ENCODE assay signal across 11 cellular contexts in the genomic region with DNA sequence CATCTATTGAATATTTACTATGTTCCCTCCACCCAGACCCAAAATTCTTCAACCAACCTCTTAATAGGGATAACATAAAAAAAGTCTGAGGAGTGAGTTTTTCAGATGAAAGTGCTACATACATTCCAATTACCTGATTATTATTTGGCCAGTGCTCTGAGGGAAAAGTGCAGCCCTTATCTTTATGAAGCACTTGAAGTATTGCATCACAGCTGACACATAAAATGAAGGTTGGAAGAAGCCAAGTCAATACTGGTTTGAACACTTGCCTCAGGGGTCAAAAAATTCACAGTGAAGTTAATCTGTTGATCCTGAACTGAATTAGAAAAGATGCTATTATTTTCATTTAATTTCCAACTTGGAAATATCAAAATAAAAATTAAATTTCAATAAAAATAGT.
DNase-seq lines count a peak whose midpoint lies in the region; ATAC-seq and TF ChIP-seq lines count a peak whose summit lies in the region.
"Had no signal": no experiment of that assay in that cellular context is flagged by ENCODE, and none has a peak within 500 bp of the region (broad histone marks: within the 10 kb centered on the region; RNA-seq: fewer than 3 reads in every experiment).

No MANE protein-coding gene starts in this region.

- H3K9me2 ChIP-seq in GM23248 (ENCODE audit: insufficient read depth), result no peaks in the 10 kb centered on the region

- CTCF ChIA-PET in CD4-positive, alpha-beta memory T cell (lab: Charles Lee; ENCODE audit: partially characterized antibody), result interaction anchor here (1.1 to 1.7 kb wide), 3 partner anchors 39 to 219 kb away, joined by 3 to 5 read pairs (median 5); no protein-coding TSS in a partner anchor
- CTCF ChIA-PET in activated CD4-positive, alpha-beta memory T cell treated with anti-CD3 and anti-CD28 coated beads for 36 hours (lab: Charles Lee), result interaction anchor here (1.1 kb wide), 1 partner anchor 12 kb away, joined by 4 read pairs; no protein-coding TSS in a partner anchor

- no peaks in the 10 kb centered on the region for H3F3A ChIP-seq in GM23248 (ENCODE audit: insufficient read depth)

- H3K9me3 ChIP-seq in CD4-positive, alpha-beta memory T cell (ENCODE audit: control insufficient read depth in 1 of 2, low read length in 2 of 2), result no peaks in the 10 kb centered on the region
- no peaks in the 10 kb centered on the region for H3K9me3 ChIP-seq in GM23248 (ENCODE audit: low read depth)

- H3K4me3 Mint-ChIP-seq in CD4-positive, alpha-beta memory T cell, result peak overlapping the region; percentile 23 to 90 (median 72)
- peak overlapping the region; percentile 44 for H3K4me3 Mint-ChIP-seq in activated CD4-positive, alpha-beta memory T cell treated with anti-CD3 and anti-CD28 coated beads for 36 hours
- H3K4me3 Mint-ChIP-seq: brain had no signal

- POLR2A ChIA-PET in CD4-positive, alpha-beta memory T cell (lab: Charles Lee; ENCODE audit: partially characterized antibody), result interaction anchor here (2.2 to 2.3 kb wide), 2 partner anchors 32 to 219 kb away, joined by 6 to 9 read pairs; no protein-coding TSS in a partner anchor
- POLR2A ChIA-PET in activated CD4-positive, alpha-beta memory T cell treated with anti-CD3 and anti-CD28 coated beads for 36 hours (lab: Charles Lee), result interaction anchor here (1.4 kb wide), 1 partner anchor 219 kb away, joined by 4 read pairs; no protein-coding TSS in a partner anchor

- TF ChIP-seq CTCF in fibroblast of villous mesenchyme (IDR thresholded peaks at IDR 0.05; ENCODE audit: insufficient read depth, low read depth, low read length), result no peak

- intact Hi-C loops in CD4-positive, alpha-beta memory T cell (cut with micrococcal nuclease), result no loop called here
- intact Hi-C loops in activated CD4-positive, alpha-beta memory T cell treated with anti-CD3 and anti-CD28 coated beads for 36 hours (cut with micrococcal nuclease), result loop anchor here (2.0 kb wide), 1 partner anchor 16 kb away; no protein-coding TSS in a partner anchor

- peaks cover 96% of the 10 kb centered on the region for H3K4me1 ChIP-seq in CD4-positive, alpha-beta memory T cell (ENCODE audit: insufficient read depth, low read length)
- H3K4me1 ChIP-seq in GM23248 (ENCODE audit: insufficient read depth), result peaks cover 29% of the 10 kb centered on the region

- peak overlapping the region; percentile 34 for H3K27ac ChIP-seq in CD4-positive, alpha-beta memory T cell (ENCODE audit: low read depth, low read length)
- H3K27ac ChIP-seq in GM23248, result no peak overlapping the region

- peak overlapping the region; percentile 29 for H3K4me2 ChIP-seq in GM23248 (ENCODE audit: unreplicated experiment)

- H2AFZ ChIP-seq in GM23248, result no peak overlapping the region

- ATAC-seq in HG03354 (IDR thresholded peaks at IDR 0.05; ENCODE audit: poor library complexity, severe bottlenecking, unreplicated experiment) (no peak), HG03469 (IDR thresholded peaks at IDR 0.05; ENCODE audit: unreplicated experiment) (no peak)

- no peaks in the 10 kb centered on the region for H3K9me3 Mint-ChIP-seq in CD4-positive, alpha-beta memory T cell
- no peaks in the 10 kb centered on the region for H3K9me3 Mint-ChIP-seq in activated CD4-positive, alpha-beta memory T cell treated with anti-CD3 and anti-CD28 coated beads for 36 hours
- H3K9me3 Mint-ChIP-seq: brain had no signal

- DNase-seq in CD4-positive, alpha-beta memory T cell, result no peak
- DNase-seq in GM23248 (peak; percentile 50), fibroblast of villous mesenchyme (ENCODE audit: low read depth) (peak; percentile 49), GM19238 (ENCODE audit: insufficient read length, low spot score) (no peak)
- no peak for DNase-seq in activated CD4-positive, alpha-beta memory T cell treated with anti-CD3 and anti-CD28 coated beads for 36 hours
- DNase-seq in effector CD8-positive, alpha-beta T cell (lab: John Stamatoyannopoulos, UW), result no peak
- DNase-seq: NCI-H774; stimulated activated CD4-positive, alpha-beta T cell treated with anti-CD3 and anti-CD28 coated beads, Interleukin-15, amount 100 ng/mL, for 24 hours had no signal

- H3K27ac Mint-ChIP-seq in CD4-positive, alpha-beta memory T cell, result peak overlapping the region; percentile 30 to 96 (median 79)
- H3K27ac Mint-ChIP-seq in activated CD4-positive, alpha-beta memory T cell treated with anti-CD3 and anti-CD28 coated beads for 36 hours, result peak overlapping the region; percentile 64

- H3K36me3 Mint-ChIP-seq in CD4-positive, alpha-beta memory T cell, result peaks cover 13 to 17% of the 10 kb centered on the region in 2 donors
- H3K36me3 Mint-ChIP-seq in activated CD4-positive, alpha-beta memory T cell treated with anti-CD3 and anti-CD28 coated beads for 36 hours, result peaks cover 1% of the 10 kb centered on the region
- H3K36me3 Mint-ChIP-seq: brain had no signal

- peaks cover 73 to 100% (median 87%) of the 10 kb centered on the region in 4 donors for H3K4me1 Mint-ChIP-seq in CD4-positive, alpha-beta memory T cell
- H3K4me1 Mint-ChIP-seq in activated CD4-positive, alpha-beta memory T cell treated with anti-CD3 and anti-CD28 coated beads for 36 hours (ENCODE audit: low read depth), result peaks cover 86% of the 10 kb centered on the region

- in situ Hi-C loops in GM23248 (cut with MboI), result no loop called here

- H3K36me3 ChIP-seq in CD4-positive, alpha-beta memory T cell (ENCODE audit: insufficient read depth, low read length), result peaks cover under 1% of the 10 kb centered on the region
- H3K36me3 ChIP-seq in GM23248 (ENCODE audit: low read depth), result no peaks in the 10 kb centered on the region

- no peak overlapping the region for H3K4me3 ChIP-seq in CD4-positive, alpha-beta memory T cell (ENCODE audit: low read length in 2 of 2)
- H3K4me3 ChIP-seq in GM23248 (no peak overlapping the region), fibroblast of villous mesenchyme (ENCODE audit: low read depth, low read length) (no peak overlapping the region)

- no peaks in the 10 kb centered on the region for H4K20me1 ChIP-seq in GM23248 (ENCODE audit: insufficient read depth)

- H3K27me3 Mint-ChIP-seq in CD4-positive, alpha-beta memory T cell, result no peaks in the 10 kb centered on the region
- H3K27me3 Mint-ChIP-seq in activated CD4-positive, alpha-beta memory T cell treated with anti-CD3 and anti-CD28 coated beads for 36 hours, result no peaks in the 10 kb centered on the region
- H3K27me3 Mint-ChIP-seq: brain had no signal

- H3K27me3 ChIP-seq in CD4-positive, alpha-beta memory T cell (ENCODE audit: insufficient read depth, low read length), result no peaks in the 10 kb centered on the region
- H3K27me3 ChIP-seq in GM23248 (replicated peaks; ENCODE audit: insufficient read depth), result no peaks in the 10 kb centered on the region

- no peak overlapping the region for H3K9ac ChIP-seq in GM23248

- H3K79me2 ChIP-seq in GM23248 (ENCODE audit: insufficient read depth), result peaks cover 87% of the 10 kb centered on the region

Comparison
In these comparisons a context has a peak if more than half of its experiments do, and no peak if none do; other contexts are left out.
1. DNase-seq: peak in GM23248 (single experiment) and fibroblast of villous mesenchyme (single experiment); none in CD4-positive, alpha-beta memory T cell (0 of 5), activated CD4-positive, alpha-beta memory T cell treated with anti-CD3 and anti-CD28 coated beads for 36 hours (single experiment), effector CD8-positive, alpha-beta T cell (single experiment) and GM19238 (single experiment).